ENCODE assay signal across 15 cellular contexts in the genomic region with DNA sequence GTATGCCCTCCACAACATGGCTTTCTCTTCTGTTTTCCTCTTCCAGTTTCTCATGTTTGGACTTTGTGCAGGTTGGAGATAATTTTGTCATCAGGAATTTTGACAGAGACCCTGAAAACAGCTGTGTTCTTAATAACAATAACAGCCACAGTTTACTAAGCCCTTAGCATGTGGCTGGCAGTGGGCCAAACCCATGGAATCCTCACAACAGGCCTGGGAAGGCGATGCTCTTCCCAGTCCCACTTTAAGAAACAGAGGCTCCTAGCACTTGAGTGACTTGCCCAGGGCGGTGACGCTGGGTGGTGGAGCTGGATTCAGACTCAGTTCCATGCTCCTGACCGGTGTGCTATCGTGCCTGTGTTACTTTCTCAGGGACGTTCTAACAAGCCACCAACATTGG. TPM values are rescaled to one million over a fixed set of nuclear protein-coding genes. Genes with fewer than 3 reads are reported as not detected.
DNase-seq lines count a peak whose midpoint lies in the region; TF ChIP-seq lines count a peak whose summit lies in the region.
"Had no signal": no experiment of that assay in that cellular context is flagged by ENCODE, and none has a peak within 500 bp of the region (broad histone marks: within the 10 kb centered on the region; RNA-seq: fewer than 3 reads in every experiment).

No MANE protein-coding gene starts in this region.

- H3K9me3 ChIP-seq in esophagus muscularis mucosa: no peaks in the 10 kb centered on the region
- no peaks in the 10 kb centered on the region for H3K9me3 ChIP-seq in trophoblast cell (ENCODE audit: insufficient read depth, low read depth, low read length)

- peak; percentile 49 for DNase-seq in COLO668 (lab: John Stamatoyannopoulos, UW; ENCODE audit: unreplicated experiment)
- peak; percentile 43 for DNase-seq in NCI-H2171 treated with DMSO at 0.1 percent for 48 hours (lab: John Stamatoyannopoulos, UW)
- no peak for DNase-seq in esophagus muscularis mucosa (ENCODE audit: extremely low spot score)
- no peak for DNase-seq in trophoblast cell
- DNase-seq in NCI-H526 treated with DMSO at 0.1 percent for 48 hours (lab: John Stamatoyannopoulos, UW): no peak
- DNase-seq in H7: no peak
- DNase-seq in globus pallidus (ENCODE audit: low spot score): no peak
- no peak for DNase-seq in activated naive CD4-positive, alpha-beta T cell treated with anti-CD3 and anti-CD28 coated beads, Interleukin-2, amount 10 ng/mL, durations not matched to agents 7 days and 5 days
- DNase-seq: amniotic stem cell, GDM1, Karpas-422, naive B cell, SHP77 had no signal

- no peak overlapping the region for H3K4me2 ChIP-seq in trophoblast cell (ENCODE audit: low read length)

- no peak for TF ChIP-seq EP300 in esophagus muscularis mucosa (IDR thresholded peaks at IDR 0.05)

- no peak overlapping the region for H2AFZ ChIP-seq in trophoblast cell (ENCODE audit: insufficient read depth, low read length, poor library complexity)

- H3K27ac Mint-ChIP-seq in activated naive CD4-positive, alpha-beta T cell treated with anti-CD3 and anti-CD28 coated beads, Interleukin-2, amount 10 ng/mL, durations not matched to agents 7 days and 5 days: no peak overlapping the region
- H3K27ac Mint-ChIP-seq: B cell, naive B cell had no signal

- H2BK120ac ChIP-seq in trophoblast cell (ENCODE audit: insufficient read depth, low read length, poor library complexity): no peak overlapping the region

- peaks cover 8% of the 10 kb centered on the region for H3K79me1 ChIP-seq in trophoblast cell (ENCODE audit: low read length)

- CTCF ChIA-PET in activated naive CD4-positive, alpha-beta T cell treated with anti-CD3 and anti-CD28 coated beads, Interleukin-2, amount 10 ng/mL, durations not matched to agents 7 days and 5 days (lab: Charles Lee): no interaction called here

- peaks cover 17% of the 10 kb centered on the region for H3K4me1 Mint-ChIP-seq in activated naive CD4-positive, alpha-beta T cell treated with anti-CD3 and anti-CD28 coated beads, Interleukin-2, amount 10 ng/mL, durations not matched to agents 7 days and 5 days
- H3K4me1 Mint-ChIP-seq: B cell, naive B cell had no signal

- TF ChIP-seq CTCF in esophagus muscularis mucosa (IDR thresholded peaks at IDR 0.05): no peak

- no peak for TF ChIP-seq POLR2A in esophagus muscularis mucosa (IDR thresholded peaks at IDR 0.05; ENCODE audit: low read depth)

- H3K27me3 ChIP-seq in esophagus muscularis mucosa: no peaks in the 10 kb centered on the region
- H3K27me3 ChIP-seq in trophoblast cell (ENCODE audit: insufficient read depth, low read length): no peaks in the 10 kb centered on the region
- H3K27me3 ChIP-seq in H7 (ENCODE audit: control insufficient read depth, insufficient read depth, low read length): peaks cover 13% of the 10 kb centered on the region

- peaks cover 30 to 48% (median 43%) of the 10 kb centered on the region in 4 donors for H3K4me1 ChIP-seq in esophagus muscularis mucosa
- H3K4me1 ChIP-seq in trophoblast cell (ENCODE audit: control insufficient read depth in 1 of 2, insufficient read depth in 2 of 2, low read length in 2 of 2): peaks cover 3 to 5% of the 10 kb centered on the region in 2 experiments

- no peak overlapping the region for H3K18ac ChIP-seq in trophoblast cell (ENCODE audit: low read length)

- no peak overlapping the region for H3K4ac ChIP-seq in trophoblast cell (ENCODE audit: low read depth, low read length)

- H4K8ac ChIP-seq in trophoblast cell (ENCODE audit: low read depth, low read length): no peak overlapping the region

- H3K36me3 Mint-ChIP-seq in activated naive CD4-positive, alpha-beta T cell treated with anti-CD3 and anti-CD28 coated beads, Interleukin-2, amount 10 ng/mL, durations not matched to agents 7 days and 5 days: no peaks in the 10 kb centered on the region
- H3K36me3 Mint-ChIP-seq: naive B cell had no signal

- 96% methylated on average over 6 of the region's 6 CpGs for WGBS in esophagus muscularis mucosa
- no CpG with 5 or more reads among the region's 6 CpGs for WGBS in trophoblast cell (ENCODE audit: extremely low coverage, insufficient coverage, insufficient read length)

- H3K23ac ChIP-seq in trophoblast cell (ENCODE audit: low read length): no peak overlapping the region

- H2AK5ac ChIP-seq in trophoblast cell (ENCODE audit: low read length): no peak overlapping the region

- H3K9ac ChIP-seq in trophoblast cell (ENCODE audit: low read length): no peak overlapping the region

- peak overlapping the region; percentile 0 for H4K91ac ChIP-seq in trophoblast cell (ENCODE audit: low read depth, low read length)

- H3K9me3 Mint-ChIP-seq in activated naive CD4-positive, alpha-beta T cell treated with anti-CD3 and anti-CD28 coated beads, Interleukin-2, amount 10 ng/mL, durations not matched to agents 7 days and 5 days: no peaks in the 10 kb centered on the region
- H3K9me3 Mint-ChIP-seq: naive B cell had no signal

- H3K14ac ChIP-seq in trophoblast cell (ENCODE audit: low read length): no peak overlapping the region

- intact Hi-C loops in esophagus muscularis mucosa (cut with DNase I): no loop called here

- no peak overlapping the region for H4K12ac ChIP-seq in trophoblast cell (ENCODE audit: low read depth, low read length)

- no peak overlapping the region for H2BK12ac ChIP-seq in trophoblast cell (ENCODE audit: low read length)

- H3K4me3 Mint-ChIP-seq in activated naive CD4-positive, alpha-beta T cell treated with anti-CD3 and anti-CD28 coated beads, Interleukin-2, amount 10 ng/mL, durations not matched to agents 7 days and 5 days: no peak overlapping the region
- H3K4me3 Mint-ChIP-seq: B cell, naive B cell had no signal

- H3K36me3 ChIP-seq in esophagus muscularis mucosa (no peaks in the 10 kb centered on the region), trophoblast cell (ENCODE audit: control insufficient read depth in 1 of 2, insufficient read depth in 2 of 2, low read length in 2 of 2) (no peaks in the 10 kb centered on the region), H7 (replicated peaks; ENCODE audit: control insufficient read depth, insufficient read depth, low read length) (no peaks in the 10 kb centered on the region)

- peaks cover 2% of the 10 kb centered on the region for H3K79me2 ChIP-seq in trophoblast cell (ENCODE audit: control insufficient read depth, insufficient read depth, low read length, poor library complexity)

- no peak overlapping the region for H2BK5ac ChIP-seq in trophoblast cell (ENCODE audit: low read depth, low read length, poor library complexity)

- peaks cover 26% of the 10 kb centered on the region for H3K27me3 Mint-ChIP-seq in activated naive CD4-positive, alpha-beta T cell treated with anti-CD3 and anti-CD28 coated beads, Interleukin-2, amount 10 ng/mL, durations not matched to agents 7 days and 5 days
- H3K27me3 Mint-ChIP-seq: naive B cell had no signal

- H3K27ac ChIP-seq in esophagus muscularis mucosa (replicated peaks in 1 of 4): peak overlapping the region; percentile 82 to 87 (median 84)
- no peak overlapping the region for H3K27ac ChIP-seq in trophoblast cell (ENCODE audit: low read depth, low read length)
- H3K27ac ChIP-seq: VCaP had no signal

- H3K4me3 ChIP-seq in esophagus muscularis mucosa: no peak overlapping the region
- no peak overlapping the region for H3K4me3 ChIP-seq in trophoblast cell (ENCODE audit: low read depth, low read length)
- H3K4me3 ChIP-seq in H7 (ENCODE audit: insufficient read depth, low read depth, low read length): no peak overlapping the region

RNA-seq across cellular contexts. Expression of gene PLEKHG3, which starts 20.1 kb away (rescaled TPM):
- 10 to 100 TPM; 21.7 to 66.7 (median 35.1) TPM for total RNA-seq in esophagus muscularis mucosa
- polyA plus RNA-seq in trophoblast cell (2013): 54.5 and 57.2 TPM in 2 replicates
- 36.7 and 47.0 TPM in 2 replicates for total RNA-seq in H7 (2014; rRNA removed; shearing (Covaris generic))

Comparison
In these comparisons a context has a peak if more than half of its experiments do, and no peak if none do; other contexts are left out.
1. DNase-seq: peak in COLO668 (single experiment) and NCI-H2171 treated with DMSO at 0.1 percent for 48 hours (single experiment); none in esophagus muscularis mucosa (single experiment), trophoblast cell (0 of 2), NCI-H526 treated with DMSO at 0.1 percent for 48 hours (single experiment), H7 (single experiment), globus pallidus (single experiment) and activated naive CD4-positive, alpha-beta T cell treated with anti-CD3 and anti-CD28 coated beads, Interleukin-2, amount 10 ng/mL, durations not matched to agents 7 days and 5 days (single experiment).